26 cellular contexts compared by ENCODE assay signal in the genomic region with DNA sequence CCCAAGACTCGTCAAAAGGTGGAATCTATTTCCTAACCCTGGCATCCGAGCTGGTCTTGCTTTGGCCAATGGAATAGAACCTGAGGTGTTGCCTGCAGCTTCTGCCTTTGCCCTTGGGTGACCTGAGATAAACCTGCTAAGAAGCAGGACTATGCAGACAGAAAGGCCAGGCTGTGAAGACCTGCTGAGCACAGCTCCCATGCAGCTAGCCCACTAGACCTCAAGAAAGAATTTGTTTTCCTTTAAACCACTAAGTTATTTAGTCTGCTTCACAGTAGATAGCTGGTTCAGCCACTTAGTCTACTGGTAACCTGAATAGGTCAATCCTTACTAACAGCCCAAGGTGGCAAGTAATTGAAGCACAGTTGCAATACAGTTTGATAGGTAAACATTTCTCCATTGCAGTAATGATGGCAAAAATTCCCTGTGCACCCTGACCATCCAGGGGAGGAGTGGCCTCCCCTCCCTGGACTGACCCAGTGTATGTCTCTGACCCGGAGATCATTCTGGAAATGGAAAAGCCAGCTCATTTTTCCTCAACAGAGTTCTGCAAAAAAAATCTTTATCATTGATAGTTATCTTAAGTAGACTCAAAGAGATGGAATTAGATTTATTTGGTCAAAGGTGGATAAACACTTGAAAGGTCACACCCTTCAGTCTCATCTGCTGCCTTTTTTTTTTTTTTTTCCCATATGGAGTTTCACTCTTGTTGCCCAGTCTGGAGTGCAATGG. TPM values are rescaled to one million over a fixed set of nuclear protein-coding genes. Genes with fewer than 3 reads are reported as not detected.
A peak's percentile ranks its signal among the peaks of the same experiment; 100 is the strongest.
DNase-seq lines count a peak whose midpoint lies in the region; ATAC-seq and TF ChIP-seq lines count a peak whose summit lies in the region.
"Had no signal": no experiment of that assay in that cellular context is flagged by ENCODE, and none has a peak within 500 bp of the region (broad histone marks: within the 10 kb centered on the region; RNA-seq: fewer than 3 reads in every experiment).

No MANE protein-coding gene starts in this region.

- H3K4me3 Mint-ChIP-seq in activated T-helper 2 cell treated with anti-CD3 and anti-CD28 coated beads, Interferon-gamma antibody, Interleukin-2, Interleukin-4, amounts not matched to agents 10 μg/mL and 5 μg/mL and 100 μg/mL, durations not matched to agents 14 hours and 24 hours and 36 hours (ENCODE audit: low read depth), result no peak overlapping the region

- no peaks in the 10 kb centered on the region for H3K27me3 Mint-ChIP-seq in activated T-helper 2 cell treated with anti-CD3 and anti-CD28 coated beads, Interferon-gamma antibody, Interleukin-2, Interleukin-4, amounts not matched to agents 10 μg/mL and 5 μg/mL and 100 μg/mL, durations not matched to agents 14 hours and 24 hours and 36 hours (ENCODE audit: low read depth)

- intact Hi-C loops in left ventricle myocardium superior (cut with micrococcal nuclease) (no loop called here), heart left ventricle (cut with DNase I) (no loop called here), right lobe of liver (cut with DNase I) (no loop called here)
- intact Hi-C loops in activated T-helper 2 cell treated with anti-CD3 and anti-CD28 coated beads, Interferon-gamma antibody, Interleukin-2, Interleukin-4, amounts not matched to agents 10 μg/mL and 5 μg/mL and 100 μg/mL, durations not matched to agents 14 hours and 24 hours and 36 hours (cut with micrococcal nuclease), result no loop called here

- no peak overlapping the region for H3K27ac Mint-ChIP-seq in activated T-helper 2 cell treated with anti-CD3 and anti-CD28 coated beads, Interferon-gamma antibody, Interleukin-2, Interleukin-4, amounts not matched to agents 10 μg/mL and 5 μg/mL and 100 μg/mL, durations not matched to agents 14 hours and 24 hours and 36 hours

- peaks cover 0 to 15% (median 5%) of the 10 kb centered on the region in 12 donors for H3K4me1 ChIP-seq in heart left ventricle
- peaks cover 0 to 11% (median 0%) of the 10 kb centered on the region in 4 donors for H3K4me1 ChIP-seq in right lobe of liver
- H3K4me1 ChIP-seq: BE2C had no signal

- H3K27ac ChIP-seq in heart left ventricle (no peak overlapping the region), right lobe of liver (peak overlapping the region in 1 of 3 donors; percentile 49), caudate nucleus (ENCODE audit: low read depth, low read length) (no peak overlapping the region)
- H3K27ac ChIP-seq: 22Rv1, HL-60, SJSA1 had no signal

- no peaks in the 10 kb centered on the region for H3K36me3 ChIP-seq in heart left ventricle
- no peaks in the 10 kb centered on the region for H3K36me3 ChIP-seq in right lobe of liver
- H3K36me3 ChIP-seq: BE2C had no signal

- no peaks in the 10 kb centered on the region for H3K36me3 Mint-ChIP-seq in activated T-helper 2 cell treated with anti-CD3 and anti-CD28 coated beads, Interferon-gamma antibody, Interleukin-2, Interleukin-4, amounts not matched to agents 10 μg/mL and 5 μg/mL and 100 μg/mL, durations not matched to agents 14 hours and 24 hours and 36 hours (ENCODE audit: low read depth)

- ATAC-seq in left ventricle myocardium superior (peak; percentile 25), heart left ventricle (no peak), right lobe of liver (peak; percentile 52 to 82 (median 67)), HG03280 (IDR thresholded peaks at IDR 0.05; ENCODE audit: unreplicated experiment) (no peak)

- no peaks in the 10 kb centered on the region for H3K4me1 Mint-ChIP-seq in activated T-helper 2 cell treated with anti-CD3 and anti-CD28 coated beads, Interferon-gamma antibody, Interleukin-2, Interleukin-4, amounts not matched to agents 10 μg/mL and 5 μg/mL and 100 μg/mL, durations not matched to agents 14 hours and 24 hours and 36 hours (ENCODE audit: low read depth)

- H3K9me3 ChIP-seq in heart left ventricle, result no peaks in the 10 kb centered on the region
- H3K9me3 ChIP-seq in right lobe of liver, result no peaks in the 10 kb centered on the region
- H3K9me3 ChIP-seq: BE2C, SJSA1 had no signal

- WGBS in heart left ventricle, 4 donors, result 61 to 74% (median 69%) methylated on average over 3 of the region's 3 CpGs
- 37% methylated on average over 3 of the region's 3 CpGs for WGBS in right lobe of liver (ENCODE audit: insufficient coverage, low coverage, low lambda C conversion rate, missing lambda C conversion rate)

- H3K4me3 ChIP-seq in heart left ventricle (no peak overlapping the region), right lobe of liver (no peak overlapping the region)
- H3K4me3 ChIP-seq: PC-9, SJSA1 had no signal

- DNase-seq in left ventricle myocardium superior (no peak), heart left ventricle (no peak), amniotic epithelial cell (ENCODE audit: low read depth) (peak; percentile 70), right lobe of liver (peak in 1 of 3 donors; percentile 48), caudate nucleus (lab: John Stamatoyannopoulos, UW) (no peak), NCI-H2196 (lab: John Stamatoyannopoulos, UW; ENCODE audit: unreplicated experiment) (no peak)
- no peak for DNase-seq in activated T-helper 2 cell treated with anti-CD3 and anti-CD28 coated beads, Interferon-gamma antibody, Interleukin-2, Interleukin-4, amounts not matched to agents 10 μg/mL and 5 μg/mL and 100 μg/mL, durations not matched to agents 14 hours and 24 hours and 36 hours (ENCODE audit: low spot score)
- DNase-seq: ACHN, BE2C, DMS153, DND-41, Karpas-422, NCI-H1092, NCI-H1417 treated with DMSO at 0.1 percent for 48 hours, NCI-H1694 treated with DMSO at 0.1 percent for 48 hours, NCI-H2081, NCI-H345, NCI-H510A treated with DMSO at 0.1 percent for 48 hours, NCI-H774, Right ventricle myocardium superior, RPMI8226 had no signal

- no peaks in the 10 kb centered on the region for H3K9me3 Mint-ChIP-seq in activated T-helper 2 cell treated with anti-CD3 and anti-CD28 coated beads, Interferon-gamma antibody, Interleukin-2, Interleukin-4, amounts not matched to agents 10 μg/mL and 5 μg/mL and 100 μg/mL, durations not matched to agents 14 hours and 24 hours and 36 hours

- H3K27me3 ChIP-seq in heart left ventricle (no peaks in the 10 kb centered on the region), right lobe of liver (no peaks in the 10 kb centered on the region)
- H3K27me3 ChIP-seq: BE2C, SJSA1 had no signal

- TF ChIP-seq POLR2A in heart left ventricle (IDR thresholded peaks at IDR 0.05), result no peak
- TF ChIP-seq POLR2A in right lobe of liver (IDR thresholded peaks at IDR 0.05), result no peak

- TF ChIP-seq CTCF in heart left ventricle (IDR thresholded peaks at IDR 0.05) (no peak), right lobe of liver (IDR thresholded peaks at IDR 0.05) (no peak)

RNA-seq across cellular contexts. Expression of a gene that starts 20.0 kb away (rescaled TPM):
- 42.4 TPM for total RNA-seq in left ventricle myocardium superior
- 100 to 1,000 TPM in 1 of 9 donors, 10 to 100 TPM in 8; 29.6 to 116 (median 37.2) TPM for total RNA-seq in heart left ventricle
- 10 to 100 TPM; 10.1 to 12.9 TPM for polyA plus RNA-seq in heart left ventricle
- total RNA-seq in right lobe of liver, result 10 to 100 TPM; 51.2 to 95.0 (median 58.4) TPM
- 5.3 and 8.5 TPM in 2 replicates for total RNA-seq in activated T-helper 2 cell treated with anti-CD3 and anti-CD28 coated beads, Interferon-gamma antibody, Interleukin-2, Interleukin-4, amounts not matched to agents 10 μg/mL and 5 μg/mL and 100 μg/mL, durations not matched to agents 14 hours and 24 hours and 36 hours

Comparison
In these comparisons a context has a peak if more than half of its experiments do, and no peak if none do; other contexts are left out.
1. ATAC-seq: peak in left ventricle myocardium superior (single experiment) and right lobe of liver (4 of 4); none in heart left ventricle (0 of 4) and HG03280 (single experiment).